19 cellular contexts compared by ENCODE assay signal in the genomic region with DNA sequence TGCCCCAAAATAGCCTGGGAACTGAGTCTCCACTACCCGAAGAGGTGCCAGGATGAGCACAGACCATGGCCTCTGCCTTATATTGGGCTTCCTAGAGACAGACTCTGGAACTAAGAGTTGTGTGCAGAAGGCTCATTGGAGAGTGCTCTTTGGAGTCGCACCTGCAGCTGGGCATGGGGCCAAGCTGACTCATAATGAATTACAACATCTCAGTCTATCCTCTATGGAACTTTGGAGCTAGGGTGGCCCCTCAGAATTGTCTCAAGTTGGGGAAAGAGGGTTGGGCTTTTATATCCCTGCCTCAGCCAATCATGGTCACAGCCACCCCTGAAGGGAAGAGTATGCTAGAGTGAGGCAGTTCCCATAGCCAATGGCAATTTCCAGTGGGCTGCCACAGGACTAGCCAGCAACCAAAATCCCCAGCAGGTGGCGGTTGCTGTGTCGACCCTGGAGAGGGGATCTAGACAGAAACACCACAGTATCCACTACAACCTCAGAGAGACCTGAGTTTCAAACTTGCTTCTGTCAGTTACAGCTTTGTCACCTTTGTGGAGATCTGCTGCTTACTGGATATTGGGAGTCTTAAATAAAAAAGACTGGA.
DNase-seq lines count a peak whose midpoint lies in the region; ATAC-seq and TF ChIP-seq lines count a peak whose summit lies in the region.
"Had no signal": no experiment of that assay in that cellular context is flagged by ENCODE, and none has a peak within 500 bp of the region (broad histone marks: within the 10 kb centered on the region; RNA-seq: fewer than 3 reads in every experiment).

No MANE protein-coding gene starts in this region.

- peak; percentile 3 for TF ChIP-seq CTCF in GM06990 (IDR thresholded peaks at IDR 0.05; ENCODE audit: insufficient read depth, low read length, poor library complexity, severe bottlenecking)
- TF ChIP-seq CTCF in PC-3 (conservative IDR thresholded peaks at IDR 0.05; ENCODE audit: low read depth, low read length) = no peak
- TF ChIP-seq CTCF in fibroblast of the aortic adventitia (IDR thresholded peaks at IDR 0.05; ENCODE audit: insufficient read depth, low read length) = no peak

- H3K27me3 ChIP-seq in GM06990 (replicated peaks; ENCODE audit: control insufficient read depth, insufficient read depth, low read length) = no peaks in the 10 kb centered on the region
- no peaks in the 10 kb centered on the region for H3K27me3 ChIP-seq in PC-3 (ENCODE audit: low read length)

- no peak overlapping the region for H3K27ac ChIP-seq in PC-3 (ENCODE audit: low read length)
- H3K27ac ChIP-seq: tibial artery had no signal

- H3K4me1 ChIP-seq in PC-3 (ENCODE audit: insufficient read depth, low read length) = no peaks in the 10 kb centered on the region

- no peaks in the 10 kb centered on the region for H3K4me1 Mint-ChIP-seq in activated T-cell treated with anti-CD3 and anti-CD28 coated beads, Interleukin-2, amount 50 U/mL, for 72 hours (ENCODE audit: low read depth)
- H3K4me1 Mint-ChIP-seq: nephron had no signal

- no peaks in the 10 kb centered on the region for H3K36me3 Mint-ChIP-seq in activated T-cell treated with anti-CD3 and anti-CD28 coated beads, Interleukin-2, amount 50 U/mL, for 72 hours (ENCODE audit: insufficient read depth in 2 of 2)

- no peak overlapping the region for H3K4me2 ChIP-seq in PC-3 (ENCODE audit: low read length)

- no peak overlapping the region for H2AFZ ChIP-seq in PC-3 (ENCODE audit: low read length)

- H3K9ac ChIP-seq in PC-3 (ENCODE audit: low read length) = no peak overlapping the region

- ATAC-seq in PC-3 (no peak), GM19397 (IDR thresholded peaks at IDR 0.05; ENCODE audit: unreplicated experiment) (no peak), GM19023 (IDR thresholded peaks at IDR 0.05; ENCODE audit: unreplicated experiment) (no peak)
- no peak for ATAC-seq in activated T-cell treated with anti-CD3 and anti-CD28 coated beads, Interleukin-2, amount 50 U/mL, for 72 hours (replicated peaks in 1 of 2)
- ATAC-seq: Panc1, right cardiac atrium had no signal

- no peaks in the 10 kb centered on the region for H4K20me1 ChIP-seq in PC-3 (ENCODE audit: low read length)

- intact Hi-C loops in PC-3 (cut with micrococcal nuclease) = no loop called here

- BruUV-seq in PC-3 (replicated peaks; lab: Mats Ljungman, UMichigan) = no TSS peak

- H3K4me3 Mint-ChIP-seq in activated T-cell treated with anti-CD3 and anti-CD28 coated beads, Interleukin-2, amount 50 U/mL, for 72 hours = no peak overlapping the region
- H3K4me3 Mint-ChIP-seq: B cell, nephron had no signal

- H3F3A ChIP-seq in PC-3 (ENCODE audit: low read length, unreplicated experiment) = no peaks in the 10 kb centered on the region

- H3K27me3 Mint-ChIP-seq in activated T-cell treated with anti-CD3 and anti-CD28 coated beads, Interleukin-2, amount 50 U/mL, for 72 hours (ENCODE audit: low read depth) = peaks cover 49% of the 10 kb centered on the region

- no peaks in the 10 kb centered on the region for H3K9me2 ChIP-seq in PC-3 (replicated peaks; ENCODE audit: low read length)

- no peaks in the 10 kb centered on the region for H3K79me2 ChIP-seq in PC-3 (ENCODE audit: low read length)

- H3K9me3 Mint-ChIP-seq in activated T-cell treated with anti-CD3 and anti-CD28 coated beads, Interleukin-2, amount 50 U/mL, for 72 hours = no peaks in the 10 kb centered on the region
- H3K9me3 Mint-ChIP-seq: activated T-helper 2 cell treated with anti-CD3 and anti-CD28 coated beads, Interferon-gamma antibody, Interleukin-2, Interleukin-4, amounts not matched to agents 10 μg/mL and 5 μg/mL and 100 μg/mL, durations not matched to agents 14 hours and 24 hours and 36 hours; nephron had no signal

- POLR2A ChIA-PET in PC-3 (lab: Charles Lee; ENCODE audit: unreplicated experiment) = no interaction called here

- H3K27ac Mint-ChIP-seq in activated T-cell treated with anti-CD3 and anti-CD28 coated beads, Interleukin-2, amount 50 U/mL, for 72 hours = no peak overlapping the region
- H3K27ac Mint-ChIP-seq: activated T-helper 2 cell treated with anti-CD3 and anti-CD28 coated beads, Interferon-gamma antibody, Interleukin-2, Interleukin-4, amounts not matched to agents 10 μg/mL and 5 μg/mL and 100 μg/mL, durations not matched to agents 14 hours and 24 hours and 36 hours; B cell; nephron had no signal

- DNase-seq in A172 (ENCODE audit: low spot score) (peak; percentile 4), GM06990 (ENCODE audit: extremely low read depth, insufficient read length) (no peak), PC-3 (peak; percentile 37), fibroblast of the aortic adventitia (ENCODE audit: low read depth) (peak; percentile 2), SIG-M5 (lab: John Stamatoyannopoulos, UW) (no peak)
- DNase-seq in activated T-cell treated with anti-CD3 and anti-CD28 coated beads, Interleukin-2, amount 50 U/mL, for 72 hours = no peak
- DNase-seq: activated CD4-positive, alpha-beta T cell treated with anti-CD3 and anti-CD28 coated beads, Interleukin-2, amount 50 U/mL, for 4 hours; hypothalamus; Kasumi-1; NCI-H2171 treated with DMSO at 0.1 percent for 48 hours; right cardiac atrium; T1000; tibial artery had no signal

- H3K9me3 ChIP-seq in PC-3 (ENCODE audit: low read length) = no peaks in the 10 kb centered on the region
- H3K9me3 ChIP-seq: tibial artery had no signal

- H3K36me3 ChIP-seq in GM06990 (ENCODE audit: control insufficient read depth, insufficient read depth, low read length) (no peaks in the 10 kb centered on the region), PC-3 (ENCODE audit: low read depth, low read length) (no peaks in the 10 kb centered on the region)
- H3K36me3 ChIP-seq: tibial artery had no signal

- no peak overlapping the region for H3K4me3 ChIP-seq in GM06990 (replicated peaks; ENCODE audit: low read depth, low read length)
- H3K4me3 ChIP-seq in PC-3 (ENCODE audit: low read length) = no peak overlapping the region
- H3K4me3 ChIP-seq in fibroblast of the aortic adventitia (ENCODE audit: low read depth, low read length) = no peak overlapping the region
- H3K4me3 ChIP-seq: tibial artery had no signal

- CTCF ChIA-PET in PC-3 (lab: Charles Lee) = no interaction called here

Comparison
In these comparisons a context has a peak if more than half of its experiments do, and no peak if none do; other contexts are left out.
1. DNase-seq: peak in A172 (single experiment), PC-3 (single experiment) and fibroblast of the aortic adventitia (single experiment); none in GM06990 (single experiment), SIG-M5 (single experiment) and activated T-cell treated with anti-CD3 and anti-CD28 coated beads, Interleukin-2, amount 50 U/mL, for 72 hours (0 of 2).